ENCODE assay signal across 11 cellular contexts in the genomic region with DNA sequence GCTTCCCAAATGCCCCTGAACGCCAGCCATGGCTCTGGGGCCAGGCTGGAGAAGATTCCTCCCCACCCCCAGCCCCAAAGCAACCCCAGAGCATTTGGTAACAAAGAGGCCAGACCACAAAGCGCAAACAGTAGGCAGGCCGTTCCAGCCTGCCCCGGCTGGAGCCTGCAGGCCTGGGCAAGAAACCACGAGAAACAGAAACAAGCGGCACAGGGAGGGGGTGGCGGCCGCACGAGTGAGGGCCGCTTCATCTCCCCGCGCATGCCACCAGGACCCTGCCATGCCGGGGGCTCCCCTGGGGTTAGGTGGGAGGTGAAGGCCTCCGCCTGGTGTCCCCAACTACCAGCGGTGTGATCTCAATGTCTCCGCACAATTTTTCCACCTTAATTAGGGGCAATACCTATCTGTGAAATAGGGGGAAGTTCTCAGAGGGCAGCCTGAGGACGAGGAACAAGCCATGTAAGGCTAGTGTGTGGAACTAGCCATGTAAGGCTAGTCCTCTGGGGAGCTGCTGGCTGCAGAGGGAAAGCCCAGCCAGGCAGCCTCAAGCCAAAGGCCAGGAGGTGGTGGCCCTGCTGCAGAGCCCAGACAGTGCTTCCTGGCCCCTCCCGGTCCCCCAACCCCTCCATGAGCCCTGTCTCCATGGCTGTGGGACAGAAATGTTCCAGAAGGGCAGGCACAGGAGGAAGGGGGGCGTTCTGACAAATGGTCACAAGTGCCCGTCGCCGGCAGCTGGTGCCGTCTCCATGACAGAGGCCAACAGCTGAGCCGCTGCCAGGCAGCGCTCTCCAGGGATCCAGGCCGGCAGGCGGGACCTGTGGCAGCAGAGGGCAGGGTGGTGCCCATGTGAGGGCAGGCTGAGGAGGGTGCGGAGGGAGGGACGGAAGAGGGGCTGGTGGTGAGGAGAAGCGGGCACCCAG. TPM values are rescaled to one million over a fixed set of nuclear protein-coding genes. Genes with fewer than 3 reads are reported as not detected.
DNase-seq lines count a peak whose midpoint lies in the region; ATAC-seq and TF ChIP-seq lines count a peak whose summit lies in the region.
"Had no signal": no experiment of that assay in that cellular context is flagged by ENCODE, and none has a peak within 500 bp of the region (broad histone marks: within the 10 kb centered on the region; RNA-seq: fewer than 3 reads in every experiment).

No MANE protein-coding gene starts in this region.

- TF ChIP-seq POLR2A in heart left ventricle (IDR thresholded peaks at IDR 0.05): no peak
- TF ChIP-seq POLR2A in sigmoid colon (IDR thresholded peaks at IDR 0.05): no peak

- no peak overlapping the region for H3K4me3 ChIP-seq in heart left ventricle
- H3K4me3 ChIP-seq in sigmoid colon: no peak overlapping the region
- no peak overlapping the region for H3K4me3 ChIP-seq in BE2C (ENCODE audit: low read depth, low read length)
- H3K4me3 ChIP-seq: adrenal gland, lung had no signal

- TF ChIP-seq EP300 in sigmoid colon (IDR thresholded peaks at IDR 0.05): no peak

- peak in 3 of 12 donors; percentile 4 to 35 (median 27) for TF ChIP-seq CTCF in heart left ventricle (IDR thresholded peaks at IDR 0.05)
- TF ChIP-seq CTCF in sigmoid colon (IDR thresholded peaks at IDR 0.05): no peak
- TF ChIP-seq CTCF in BE2C (IDR thresholded peaks at IDR 0.05; ENCODE audit: low read depth, low read length): no peak

- peak; percentile 21 for DNase-seq in GDM1 (lab: John Stamatoyannopoulos, UW)
- peak; percentile 55 for DNase-seq in SKM-1 (lab: John Stamatoyannopoulos, UW; ENCODE audit: unreplicated experiment)
- peak; percentile 73 to 89 (median 80) for DNase-seq in heart left ventricle
- peak; percentile 84 for DNase-seq in sigmoid colon
- no peak for DNase-seq in NCI-H187 treated with DMSO at 0.1 percent for 48 hours (lab: John Stamatoyannopoulos, UW)
- no peak for DNase-seq in BE2C
- DNase-seq: DMS53 had no signal

- H3K36me3 ChIP-seq in heart left ventricle (peaks cover 0 to 7% (median 0%) of the 10 kb centered on the region in 9 donors), sigmoid colon (no peaks in the 10 kb centered on the region), BE2C (no peaks in the 10 kb centered on the region; the same call in 1 of the 2 replicates)

- no peaks in the 10 kb centered on the region for H3K9me3 ChIP-seq in heart left ventricle
- H3K9me3 ChIP-seq in sigmoid colon: no peaks in the 10 kb centered on the region
- no peaks in the 10 kb centered on the region for H3K9me3 ChIP-seq in BE2C
- H3K9me3 ChIP-seq: adrenal gland had no signal

- intact Hi-C loops in heart left ventricle (cut with DNase I): loop anchor here in 2 of 10 donors (5.0 kb wide), 1 partner anchor 37 kb away; no protein-coding TSS in a partner anchor
- intact Hi-C loops in sigmoid colon (cut with DNase I): loop anchor here (5.0 kb wide), 1 partner anchor 37 kb away; no protein-coding TSS in a partner anchor

- WGBS in heart left ventricle, 4 donors: 69 to 74% (median 72%) methylated on average over 25 to 30 of the region's 30 CpGs
- WGBS in sigmoid colon, 2 donors: 79 to 90% methylated on average over 30 of the region's 30 CpGs

- peaks cover 0 to 87% (median 57%) of the 10 kb centered on the region in 12 donors for H3K4me1 ChIP-seq in heart left ventricle
- peaks cover 6 to 98% (median 94%) of the 10 kb centered on the region in 4 donors for H3K4me1 ChIP-seq in sigmoid colon
- H3K4me1 ChIP-seq in BE2C: peaks cover 49% of the 10 kb centered on the region

- H3K27me3 ChIP-seq in heart left ventricle: no peaks in the 10 kb centered on the region
- no peaks in the 10 kb centered on the region for H3K27me3 ChIP-seq in sigmoid colon
- H3K27me3 ChIP-seq in BE2C: no peaks in the 10 kb centered on the region
- H3K27me3 ChIP-seq: adrenal gland had no signal

- peak; percentile 71 to 84 (median 76) for ATAC-seq in heart left ventricle
- no peak for ATAC-seq in HG03135 (IDR thresholded peaks at IDR 0.05; ENCODE audit: unreplicated experiment)
- ATAC-seq in HG03039 (IDR thresholded peaks at IDR 0.05; ENCODE audit: unreplicated experiment): no peak

- H3K27ac ChIP-seq in heart left ventricle: peak overlapping the region; percentile 36 to 96 (median 72)
- peak overlapping the region; percentile 92 to 99 (median 98) for H3K27ac ChIP-seq in sigmoid colon

RNA-seq across cellular contexts. Expression of gene MTSS2, which starts 14.5 kb away (rescaled TPM):
- 10 to 100 TPM; 51.9 to 90.9 (median 72.2) TPM for total RNA-seq in heart left ventricle
- polyA plus RNA-seq in heart left ventricle: 10 to 100 TPM; 58.8 to 97.1 TPM
- 10 to 100 TPM; 36.4 to 100.0 (median 60.7) TPM for total RNA-seq in sigmoid colon
- polyA plus RNA-seq in sigmoid colon: 10 to 100 TPM in 2 of 3 donors, 1 to 10 TPM in 1; 5.4 to 28.2 (median 10.9) TPM
- polyA plus RNA-seq in BE2C (2012; ENCODE audit: insufficient read depth, insufficient read length, low read depth): 211 TPM

RNA-seq across cellular contexts. Expression of gene IL34, which starts 54.0 kb away (rescaled TPM):
- total RNA-seq in heart left ventricle (1 to 10 TPM in 8 of 9 donors, under 1 TPM in 1; 0.49 to 6.5 (median 2.7) TPM), sigmoid colon (1 to 10 TPM in 3 of 4 donors, not detected in 1; 3.6 to 5.4 (median 4.6) TPM)
- polyA plus RNA-seq in heart left ventricle (1 to 10 TPM in 1 of 2 donors, under 1 TPM in 1; 0.82 to 2.3 TPM), sigmoid colon (1 to 10 TPM in 2 of 3 donors, not detected in 1; 1.8 to 5.5 TPM)
- not detected for polyA plus RNA-seq in BE2C (2012; ENCODE audit: insufficient read depth, insufficient read length, low read depth)

Comparison
In these comparisons a context has a peak if more than half of its experiments do, and no peak if none do; other contexts are left out.
1. DNase-seq: peak in GDM1 (single experiment), SKM-1 (single experiment), heart left ventricle (5 of 5) and sigmoid colon (single experiment); none in NCI-H187 treated with DMSO at 0.1 percent for 48 hours (single experiment) and BE2C (single experiment).
2. ATAC-seq: peak in heart left ventricle (4 of 4); none in HG03135 (single experiment) and HG03039 (single experiment).